ENCODE assay signal across 8 cellular contexts in the genomic region with DNA sequence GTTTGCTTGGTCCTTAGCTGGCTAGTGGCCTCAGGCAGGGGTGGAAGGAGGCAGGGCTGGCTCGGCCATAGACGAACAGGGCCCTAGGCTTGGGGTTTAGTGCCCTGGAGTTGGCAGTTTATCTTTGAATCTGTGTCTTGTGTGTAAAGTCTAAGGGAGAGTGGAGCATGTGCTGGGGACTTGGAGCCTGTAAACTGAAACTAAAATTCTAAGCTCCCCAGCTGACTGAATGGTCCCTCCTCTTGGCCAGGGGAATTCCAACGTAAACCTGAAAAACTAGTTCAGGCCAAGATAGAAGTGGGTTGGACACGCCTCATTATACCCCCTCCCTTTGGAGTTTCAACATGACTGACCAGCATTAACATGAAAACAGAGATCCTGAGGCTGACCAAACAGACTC. TPM values are rescaled to one million over a fixed set of nuclear protein-coding genes. Genes with fewer than 3 reads are reported as not detected.
DNase-seq lines count a peak whose midpoint lies in the region; ATAC-seq and TF ChIP-seq lines count a peak whose summit lies in the region.

No MANE protein-coding gene starts in this region.

- no peak overlapping the region for H3K4me3 ChIP-seq in ascending aorta
- H3K4me3 ChIP-seq in mesendoderm (ENCODE audit: low read length) = no peak overlapping the region
- H3K4me3 ChIP-seq in spleen = no peak overlapping the region
- H3K4me3 ChIP-seq in CD4-positive, alpha-beta memory T cell (ENCODE audit: low read length in 2 of 2) = no peak overlapping the region
- H3K4me3 ChIP-seq in testis = no peak overlapping the region
- no peak overlapping the region for H3K4me3 ChIP-seq in foreskin fibroblast (ENCODE audit: low read depth in 1 of 2, low read length in 2 of 2)

- POLR2A ChIA-PET in CD4-positive, alpha-beta memory T cell (lab: Charles Lee; ENCODE audit: partially characterized antibody) = no interaction called here

- no peak overlapping the region for H4K5ac ChIP-seq in mesendoderm (ENCODE audit: low read length)

- H3K56ac ChIP-seq in mesendoderm (ENCODE audit: low read length) = peak overlapping the region; percentile 81

- H3K4me1 ChIP-seq in ascending aorta (no peaks in the 10 kb centered on the region), mesendoderm (ENCODE audit: control insufficient read depth, low read depth, low read length) (peaks cover 3% of the 10 kb centered on the region), spleen (peaks cover 0 to 11% (median 4%) of the 10 kb centered on the region in 6 donors), testis (peaks cover 7% of the 10 kb centered on the region)
- H3K4me1 ChIP-seq in CD4-positive, alpha-beta memory T cell (ENCODE audit: insufficient read depth, low read length) = peaks cover under 1% of the 10 kb centered on the region

- H3K36me3 ChIP-seq in ascending aorta (no peaks in the 10 kb centered on the region), mesendoderm (ENCODE audit: control insufficient read depth, insufficient read depth, low read length) (no peaks in the 10 kb centered on the region), spleen (no peaks in the 10 kb centered on the region), testis (ENCODE audit: low read depth, missing control alignments) (no peaks in the 10 kb centered on the region)
- no peaks in the 10 kb centered on the region for H3K36me3 ChIP-seq in CD4-positive, alpha-beta memory T cell (ENCODE audit: insufficient read depth, low read length)

- DNase-seq in GM19240 (ENCODE audit: insufficient read length, low spot score) = peak; percentile 43
- DNase-seq in ascending aorta (ENCODE audit: low spot score in 2 of 2) = no peak
- DNase-seq in mesendoderm = peak; percentile 96
- DNase-seq in spleen = no peak
- no peak for DNase-seq in CD4-positive, alpha-beta memory T cell
- DNase-seq in testis = no peak
- no peak for DNase-seq in foreskin fibroblast

- intact Hi-C loops in ascending aorta (cut with DNase I) = no loop called here
- intact Hi-C loops in spleen (cut with DNase I; ENCODE audit: low total_unique reads) = no loop called here
- intact Hi-C loops in CD4-positive, alpha-beta memory T cell (cut with micrococcal nuclease) = no loop called here
- intact Hi-C loops in testis (cut with DNase I; ENCODE audit: low total_unique reads) = no loop called here

- CTCF ChIA-PET in CD4-positive, alpha-beta memory T cell (lab: Charles Lee; ENCODE audit: partially characterized antibody) = no interaction called here

- peak overlapping the region; percentile 21 for H2BK120ac ChIP-seq in mesendoderm (ENCODE audit: low read depth, low read length)

- no peak overlapping the region for H3K4ac ChIP-seq in mesendoderm (ENCODE audit: low read depth, low read length)

- H3K23ac ChIP-seq in mesendoderm (ENCODE audit: low read length) = peak overlapping the region; percentile 80

- peak overlapping the region; percentile 54 for H3K9ac ChIP-seq in mesendoderm (ENCODE audit: low read length)

- peak overlapping the region; percentile 31 to 37 for H3K27ac ChIP-seq in ascending aorta
- H3K27ac ChIP-seq in mesendoderm (ENCODE audit: low read depth, low read length) = peak overlapping the region; percentile 42
- H3K27ac ChIP-seq in spleen = peak overlapping the region in 4 of 8 donors; percentile 11 to 52 (median 31)
- H3K27ac ChIP-seq in CD4-positive, alpha-beta memory T cell (ENCODE audit: low read depth, low read length) = no peak overlapping the region
- no peak overlapping the region for H3K27ac ChIP-seq in testis

- peaks cover 2 to 8% of the 10 kb centered on the region in 2 donors for H3K27me3 Mint-ChIP-seq in CD4-positive, alpha-beta memory T cell

- TF ChIP-seq CTCF in ascending aorta (IDR thresholded peaks at IDR 0.05) (no peak), spleen (IDR thresholded peaks at IDR 0.05 in 8 of 11, conservative IDR thresholded peaks at IDR 0.05 in 3 of 11) (no peak), testis (IDR thresholded peaks at IDR 0.05) (no peak), foreskin fibroblast (IDR thresholded peaks at IDR 0.05; ENCODE audit: low read depth, low read length) (no peak)

- TF ChIP-seq POLR2A in spleen (IDR thresholded peaks at IDR 0.05) (no peak), testis (IDR thresholded peaks at IDR 0.05) (no peak)

- ATAC-seq in HG03045 (IDR thresholded peaks at IDR 0.05; ENCODE audit: unreplicated experiment) = peak; percentile 91

- H3K18ac ChIP-seq in mesendoderm (ENCODE audit: low read length) = no peak overlapping the region

- no peak overlapping the region for H2AK5ac ChIP-seq in mesendoderm (ENCODE audit: low read length)

- H3K36me3 Mint-ChIP-seq in CD4-positive, alpha-beta memory T cell = peaks cover 0 to 3% of the 10 kb centered on the region in 2 donors

- H3K4me3 Mint-ChIP-seq in CD4-positive, alpha-beta memory T cell = no peak overlapping the region

- H4K8ac ChIP-seq in mesendoderm (ENCODE audit: low read depth, low read length) = no peak overlapping the region

- H3K79me1 ChIP-seq in mesendoderm (ENCODE audit: low read length) = no peaks in the 10 kb centered on the region

- H3K79me2 ChIP-seq in mesendoderm (ENCODE audit: control insufficient read depth, insufficient read depth, low read length) = no peaks in the 10 kb centered on the region

- H2BK5ac ChIP-seq in mesendoderm (ENCODE audit: low read length) = peak overlapping the region; percentile 70

- no peak overlapping the region for H2BK15ac ChIP-seq in mesendoderm (replicated peaks; ENCODE audit: low read depth)

- H3K27me3 ChIP-seq in ascending aorta (no peaks in the 10 kb centered on the region), mesendoderm (ENCODE audit: insufficient read depth, low read length, poor library complexity) (no peaks in the 10 kb centered on the region), spleen (replicated peaks in 1 of 7) (no peaks in the 10 kb centered on the region), testis (no peaks in the 10 kb centered on the region)
- H3K27me3 ChIP-seq in CD4-positive, alpha-beta memory T cell (ENCODE audit: insufficient read depth, low read length) = no peaks in the 10 kb centered on the region

- H3K9me3 ChIP-seq in ascending aorta (no peaks in the 10 kb centered on the region), spleen (peaks cover 0 to 16% (median 9%) of the 10 kb centered on the region in 8 donors), testis (no peaks in the 10 kb centered on the region)
- no peaks in the 10 kb centered on the region for H3K9me3 ChIP-seq in CD4-positive, alpha-beta memory T cell (ENCODE audit: control insufficient read depth in 1 of 2, low read length in 2 of 2)

- no CpG with 5 or more reads among the region's 4 CpGs for WGBS in mesendoderm (ENCODE audit: extremely low coverage, insufficient coverage, low lambda C conversion rate)
- WGBS in spleen, 5 donors = 27 to 54% (median 43%) methylated on average over 4 of the region's 4 CpGs
- 67 to 73% methylated on average over 4 of the region's 4 CpGs for WGBS in testis, 2 donors

- H3K9me3 Mint-ChIP-seq in CD4-positive, alpha-beta memory T cell = peaks cover 0 to 15% (median 5%) of the 10 kb centered on the region in 8 donors

- peaks cover 0 to 11% (median 4%) of the 10 kb centered on the region in 4 donors for H3K4me1 Mint-ChIP-seq in CD4-positive, alpha-beta memory T cell

- no peak overlapping the region for H3K27ac Mint-ChIP-seq in CD4-positive, alpha-beta memory T cell

- H3K4me2 ChIP-seq in mesendoderm (ENCODE audit: low read length) = no peak overlapping the region

RNA-seq across cellular contexts. Expression of a gene that starts 46.1 kb away (rescaled TPM):
- total RNA-seq in ascending aorta (not detected), spleen (1 to 10 TPM in 1 of 7 donors, under 1 TPM in 3, not detected in 3; 0.07 to 1.5 (median 0.14) TPM), testis (under 1 TPM; 0.39 to 0.99 TPM)
- 1.5 TPM for polyA plus RNA-seq in mesendoderm (2013, experiment 1 of 2)
- 1.4 TPM for polyA plus RNA-seq in mesendoderm (2013, experiment 2 of 2)
- polyA plus RNA-seq in spleen (under 1 TPM in 1 of 3 donors, not detected in 2; 0.09 TPM), testis (ENCODE audit: insufficient read depth, low read depth, low replicate concordance) (0.34 TPM)
- not detected for total RNA-seq in CD4-positive, alpha-beta memory T cell
- polyA plus RNA-seq in CD4-positive, alpha-beta memory T cell = not detected

RNA-seq across cellular contexts. Expression of a gene that starts 58.4 kb away (rescaled TPM):
- total RNA-seq in ascending aorta = 3.5 TPM
- 20.5 TPM for polyA plus RNA-seq in mesendoderm (2013, experiment 1 of 2)
- polyA plus RNA-seq in mesendoderm (2013, experiment 2 of 2) = 19.9 TPM
- 1 to 10 TPM in 3 of 7 donors, under 1 TPM in 3, not detected in 1; 0.57 to 8.5 (median 1.2) TPM for total RNA-seq in spleen
- under 1 TPM; 0.11 to 0.96 (median 0.73) TPM for polyA plus RNA-seq in spleen
- total RNA-seq in CD4-positive, alpha-beta memory T cell = not detected
- polyA plus RNA-seq in CD4-positive, alpha-beta memory T cell = not detected
- 10 to 100 TPM in 1 of 2 donors, 1 to 10 TPM in 1; 2.0 to 10.2 TPM for total RNA-seq in testis
- 21.9 TPM for polyA plus RNA-seq in testis (ENCODE audit: insufficient read depth, low read depth, low replicate concordance)

Comparison
In these comparisons a context has a peak if more than half of its experiments do, and no peak if none do; other contexts are left out.
1. DNase-seq: peak in GM19240 (single experiment) and mesendoderm (single experiment); none in ascending aorta (0 of 2), spleen (single experiment), CD4-positive, alpha-beta memory T cell (0 of 5), testis (single experiment) and foreskin fibroblast (0 of 2).
2. H3K27ac ChIP-seq: peak in ascending aorta (2 of 2) and mesendoderm (single experiment); none in CD4-positive, alpha-beta memory T cell (single experiment) and testis (0 of 2).